Comparison of ENCODE assay signal across 1 cellular context in genomic region chr19:34733826-34734600, GRCh38.
A peak's percentile ranks its signal among the peaks of the same experiment; 100 is the strongest.
TF ChIP-seq lines count a peak whose summit lies in the region.

TSS of gene ZNF181 (plus strand) at chr19:34734243. CDS start at chr19:34735038, 795 bp downstream.

TF ChIP-seq in HepG2, 621 proteins besides CTCF, POLR2A, EP300 and RAD21 (continued from another document and continues in another):
- no peak; the same call in 1 of the 2 replicates for TF ChIP-seq HMGXB3 (CRISPR knock-in tag; IDR thresholded peaks at IDR 0.05; ENCODE audit: borderline replicate concordance)
- TF ChIP-seq IKZF1 (IDR thresholded peaks at IDR 0.05): no peak
- no peak for TF ChIP-seq KDM4B (CRISPR knock-in tag; IDR thresholded peaks at IDR 0.05)
- no peak for TF ChIP-seq ZFP62 (CRISPR knock-in tag; IDR thresholded peaks at IDR 0.05)
- peak; percentile 49 for TF ChIP-seq PATZ1 (CRISPR knock-in tag; IDR thresholded peaks at IDR 0.05)
- no peak for TF ChIP-seq ZNF780A (CRISPR knock-in tag; IDR thresholded peaks at IDR 0.05)
- no peak for TF ChIP-seq FOXP1 (IDR thresholded peaks at IDR 0.05)
- no peak; the same call in 1 of the 2 replicates for TF ChIP-seq FOXP1 (CRISPR knock-in tag; IDR thresholded peaks at IDR 0.05)
- TF ChIP-seq, protein P1, sequence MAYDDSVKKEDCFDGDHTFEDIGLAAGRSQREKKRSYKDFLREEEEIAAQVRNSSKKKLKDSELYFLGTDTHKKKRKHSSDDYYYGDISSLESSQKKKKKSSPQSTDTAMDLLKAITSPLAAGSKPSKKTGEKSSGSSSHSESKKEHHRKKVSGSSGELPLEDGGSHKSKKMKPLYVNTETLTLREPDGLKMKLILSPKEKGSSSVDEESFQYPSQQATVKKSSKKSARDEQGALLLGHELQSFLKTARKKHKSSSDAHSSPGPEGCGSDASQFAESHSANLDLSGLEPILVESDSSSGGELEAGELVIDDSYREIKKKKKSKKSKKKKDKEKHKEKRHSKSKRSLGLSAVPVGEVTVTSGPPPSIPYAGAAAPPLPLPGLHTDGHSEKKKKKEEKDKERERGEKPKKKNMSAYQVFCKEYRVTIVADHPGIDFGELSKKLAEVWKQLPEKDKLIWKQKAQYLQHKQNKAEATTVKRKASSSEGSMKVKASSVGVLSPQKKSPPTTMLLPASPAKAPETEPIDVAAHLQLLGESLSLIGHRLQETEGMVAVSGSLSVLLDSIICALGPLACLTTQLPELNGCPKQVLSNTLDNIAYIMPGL (CRISPR knock-in tag; IDR thresholded peaks at IDR 0.05; ENCODE audit: borderline replicate concordance in 1 of 2, low read depth in 1 of 2): peak; percentile 58 to 73; a peak in 2 of 4 replicates
- TF ChIP-seq, protein P2, sequence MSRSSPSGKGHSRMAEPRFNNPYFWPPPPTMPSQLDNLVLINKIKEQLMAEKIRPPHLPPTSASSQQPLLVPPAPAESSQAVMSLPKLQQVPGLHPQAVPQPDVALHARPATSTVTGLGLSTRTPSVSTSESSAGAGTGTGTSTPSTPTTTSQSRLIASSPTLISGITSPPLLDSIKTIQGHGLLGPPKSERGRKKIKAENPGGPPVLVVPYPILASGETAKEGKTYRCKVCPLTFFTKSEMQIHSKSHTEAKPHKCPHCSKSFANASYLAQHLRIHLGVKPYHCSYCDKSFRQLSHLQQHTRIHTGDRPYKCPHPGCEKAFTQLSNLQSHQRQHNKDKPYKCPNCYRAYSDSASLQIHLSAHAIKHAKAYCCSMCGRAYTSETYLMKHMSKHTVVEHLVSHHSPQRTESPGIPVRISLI (CRISPR knock-in tag; IDR thresholded peaks at IDR 0.05; ENCODE audit: borderline replicate concordance): peak; percentile 38; the same call in 1 of the 2 replicates
- no peak; the same call in 1 of the 2 replicates for TF ChIP-seq ZKSCAN8 (CRISPR knock-in tag; IDR thresholded peaks at IDR 0.05; ENCODE audit: borderline replicate concordance)
- no peak for TF ChIP-seq ZFAT (CRISPR knock-in tag; conservative IDR thresholded peaks at IDR 0.05)
- no peak for TF ChIP-seq MLLT10 (CRISPR knock-in tag; IDR thresholded peaks at IDR 0.05)
- no peak for TF ChIP-seq TBL1XR1 (IDR thresholded peaks at IDR 0.05; ENCODE audit: borderline replicate concordance, low read length, partially characterized antibody)
- TF ChIP-seq ZNF432 (CRISPR knock-in tag; IDR thresholded peaks at IDR 0.05; ENCODE audit: borderline replicate concordance): no peak
- TF ChIP-seq, protein P3, sequence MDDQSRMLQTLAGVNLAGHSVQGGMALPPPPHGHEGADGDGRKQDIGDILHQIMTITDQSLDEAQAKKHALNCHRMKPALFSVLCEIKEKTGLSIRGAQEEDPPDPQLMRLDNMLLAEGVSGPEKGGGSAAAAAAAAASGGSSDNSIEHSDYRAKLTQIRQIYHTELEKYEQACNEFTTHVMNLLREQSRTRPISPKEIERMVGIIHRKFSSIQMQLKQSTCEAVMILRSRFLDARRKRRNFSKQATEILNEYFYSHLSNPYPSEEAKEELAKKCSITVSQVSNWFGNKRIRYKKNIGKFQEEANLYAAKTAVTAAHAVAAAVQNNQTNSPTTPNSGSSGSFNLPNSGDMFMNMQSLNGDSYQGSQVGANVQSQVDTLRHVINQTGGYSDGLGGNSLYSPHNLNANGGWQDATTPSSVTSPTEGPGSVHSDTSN (CRISPR knock-in tag; IDR thresholded peaks at IDR 0.05; ENCODE audit: borderline replicate concordance): no peak
- no peak for TF ChIP-seq ZNF503 (CRISPR knock-in tag; IDR thresholded peaks at IDR 0.05)
- 0 out of 2 replicates have a peak, but pooled peaks have one; percentile 35 for TF ChIP-seq ZSCAN5A (CRISPR knock-in tag; IDR thresholded peaks at IDR 0.05; ENCODE audit: borderline replicate concordance)
- TF ChIP-seq RFX5 (IDR thresholded peaks at IDR 0.05; ENCODE audit: low read depth, low read length): no peak; the same call in 1 of the 2 replicates
- TF ChIP-seq NBN (conservative IDR thresholded peaks at IDR 0.05): no peak
- TF ChIP-seq MAFK (conservative IDR thresholded peaks at IDR 0.05 in 1 of 2, IDR thresholded peaks at IDR 0.05 in 1 of 2; ENCODE audit: low read length in 2 of 2): no peak
- TF ChIP-seq RELA (CRISPR knock-in tag; IDR thresholded peaks at IDR 0.05): peak; percentile 72; the same call in 1 of the 2 replicates
- TF ChIP-seq KLF13 (CRISPR knock-in tag; IDR thresholded peaks at IDR 0.05): no peak
- no peak for TF ChIP-seq HMGA1 (CRISPR knock-in tag; conservative IDR thresholded peaks at IDR 0.05)
- TF ChIP-seq ZSCAN30 (CRISPR knock-in tag; IDR thresholded peaks at IDR 0.05): peak; percentile 83
- no peak for TF ChIP-seq ZNF512B (CRISPR knock-in tag; IDR thresholded peaks at IDR 0.05; ENCODE audit: borderline replicate concordance)
- peak; percentile 50 for TF ChIP-seq RARA (CRISPR knock-in tag; IDR thresholded peaks at IDR 0.05)
- TF ChIP-seq KAT8 (CRISPR knock-in tag; IDR thresholded peaks at IDR 0.05): peak; percentile 91
- TF ChIP-seq KDM5B (CRISPR knock-in tag; IDR thresholded peaks at IDR 0.05; ENCODE audit: borderline replicate concordance): peak; percentile 18; the same call in 1 of the 2 replicates
- TF ChIP-seq, protein P4, sequence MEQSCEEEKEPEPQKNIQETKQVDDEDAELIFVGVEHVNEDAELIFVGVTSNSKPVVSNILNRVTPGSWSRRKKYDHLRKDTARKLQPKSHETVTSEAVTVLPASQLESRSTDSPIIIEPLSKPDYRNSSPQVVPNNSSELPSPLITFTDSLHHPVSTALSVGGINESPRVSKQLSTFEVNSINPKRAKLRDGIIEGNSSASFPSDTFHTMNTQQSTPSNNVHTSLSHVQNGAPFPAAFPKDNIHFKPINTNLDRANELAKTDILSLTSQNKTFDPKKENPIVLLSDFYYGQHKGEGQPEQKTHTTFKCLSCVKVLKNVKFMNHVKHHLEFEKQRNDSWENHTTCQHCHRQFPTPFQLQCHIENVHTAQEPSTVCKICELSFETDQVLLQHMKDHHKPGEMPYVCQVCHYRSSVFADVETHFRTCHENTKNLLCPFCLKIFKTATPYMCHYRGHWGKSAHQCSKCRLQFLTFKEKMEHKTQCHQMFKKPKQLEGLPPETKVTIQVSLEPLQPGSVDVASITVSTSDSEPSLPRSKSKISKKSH (CRISPR knock-in tag; IDR thresholded peaks at IDR 0.05; ENCODE audit: borderline replicate concordance): no peak
- TF ChIP-seq CENPT (CRISPR knock-in tag; IDR thresholded peaks at IDR 0.05; ENCODE audit: low read depth): no peak
- TF ChIP-seq HDAC6 (IDR thresholded peaks at IDR 0.05; ENCODE audit: low read depth, low read length): no peak
- no peak; the same call in 1 of the 2 replicates for TF ChIP-seq TOPORS (CRISPR knock-in tag; IDR thresholded peaks at IDR 0.05)
- TF ChIP-seq ZNF446 (CRISPR knock-in tag; IDR thresholded peaks at IDR 0.05): peak; percentile 33; the same call in 1 of the 2 replicates
- TF ChIP-seq ZNF749 (CRISPR knock-in tag; IDR thresholded peaks at IDR 0.05; ENCODE audit: borderline replicate concordance): 0 out of 2 replicates have a peak, but pooled peaks have one; percentile 59
- no peak for TF ChIP-seq ZNF513 (CRISPR knock-in tag; conservative IDR thresholded peaks at IDR 0.05)
- peak; percentile 46 for TF ChIP-seq JARID2 (CRISPR knock-in tag; IDR thresholded peaks at IDR 0.05; ENCODE audit: insufficient replicate concordance)
- TF ChIP-seq FLYWCH1 (CRISPR knock-in tag; IDR thresholded peaks at IDR 0.05): no peak
